8 cellular contexts compared by ENCODE assay signal in genomic region chr20:17571153-17571527, GRCh38. TPM values are rescaled to one million over a fixed set of nuclear protein-coding genes. Genes with fewer than 3 reads are reported as not detected.
DNase-seq lines count a peak whose midpoint lies in the region; ATAC-seq and TF ChIP-seq lines count a peak whose summit lies in the region.

No MANE protein-coding gene starts in this region.

- TF ChIP-seq CTCF in AG10803 (conservative IDR thresholded peaks at IDR 0.05; ENCODE audit: low read length) (no peak), WI38 (IDR thresholded peaks at IDR 0.05; ENCODE audit: low read depth, low read length) (no peak), glutamatergic neuron (IDR thresholded peaks at IDR 0.05; ENCODE audit: partially characterized antibody, unreplicated experiment) (no peak)

- H3K4me3 ChIP-seq in AG10803 (ENCODE audit: low read length) (peak overlapping the region; percentile 63), WI38 (ENCODE audit: low read depth, low read length) (peak overlapping the region; percentile 91)

- peaks cover 29% of the 10 kb centered on the region for H3K4me1 Mint-ChIP-seq in glutamatergic neuron (ENCODE audit: low read depth, unreplicated experiment)
- H3K4me1 Mint-ChIP-seq in stimulated activated naive B cell treated with anti-CD40 and anti-IgM and Interleukin-4, amounts not matched to agents 10 μg/mL and 1 μg/mL and 100 μg/mL, for 72 hours = peaks cover 13 to 18% of the 10 kb centered on the region in 2 donors

- H3K9me3 Mint-ChIP-seq in glutamatergic neuron (ENCODE audit: unreplicated experiment) = peaks cover 8% of the 10 kb centered on the region
- H3K9me3 Mint-ChIP-seq in stimulated activated naive B cell treated with anti-CD40 and anti-IgM and Interleukin-4, amounts not matched to agents 10 μg/mL and 1 μg/mL and 100 μg/mL, for 72 hours = peaks cover 0 to 1% of the 10 kb centered on the region in 2 donors

- peak; percentile 26 for DNase-seq in AG10803 (ENCODE audit: low read depth)
- no peak for DNase-seq in glutamatergic neuron
- no peak for DNase-seq in stimulated activated naive B cell treated with anti-CD40 and anti-IgM and Interleukin-4, amounts not matched to agents 10 μg/mL and 1 μg/mL and 100 μg/mL, for 72 hours
- no peak for DNase-seq in NCI-H526 treated with DMSO at 0.1 percent for 48 hours (lab: John Stamatoyannopoulos, UW)
- no peak for DNase-seq in substantia nigra (lab: John Stamatoyannopoulos, UW)
- DNase-seq in HEK293T (ENCODE audit: extremely low spot score) = no peak

- POLR2A ChIA-PET in HEK293T (lab: Yijun Ruan, JAX) = interaction anchor here (0.7 to 2.0 kb wide), 6 partner anchors 19 to 111 kb away, joined by 3 to 16 read pairs (median 3); partner anchors contain the start of genes BFSP1 and RRBP1

- H3K27ac Mint-ChIP-seq in glutamatergic neuron (ENCODE audit: unreplicated experiment) = peak overlapping the region; percentile 89
- H3K27ac Mint-ChIP-seq in stimulated activated naive B cell treated with anti-CD40 and anti-IgM and Interleukin-4, amounts not matched to agents 10 μg/mL and 1 μg/mL and 100 μg/mL, for 72 hours = peak overlapping the region; percentile 79

- peak overlapping the region; percentile 97 for H3K4me3 Mint-ChIP-seq in glutamatergic neuron (ENCODE audit: unreplicated experiment)
- peak overlapping the region; percentile 85 to 97 for H3K4me3 Mint-ChIP-seq in stimulated activated naive B cell treated with anti-CD40 and anti-IgM and Interleukin-4, amounts not matched to agents 10 μg/mL and 1 μg/mL and 100 μg/mL, for 72 hours

- peaks cover 7% of the 10 kb centered on the region for H3K27me3 Mint-ChIP-seq in glutamatergic neuron (ENCODE audit: unreplicated experiment)
- H3K27me3 Mint-ChIP-seq in stimulated activated naive B cell treated with anti-CD40 and anti-IgM and Interleukin-4, amounts not matched to agents 10 μg/mL and 1 μg/mL and 100 μg/mL, for 72 hours = peaks cover 8 to 12% of the 10 kb centered on the region in 2 donors

- CTCF ChIA-PET in HEK293T (lab: Yijun Ruan, JAX) = interaction anchor here (0.9 to 1.4 kb wide), 3 partner anchors 10 to 34 kb away, joined by 3 to 6 read pairs (median 3); no protein-coding TSS in a partner anchor

- no peaks in the 10 kb centered on the region for H3K36me3 Mint-ChIP-seq in glutamatergic neuron (ENCODE audit: unreplicated experiment)
- H3K36me3 Mint-ChIP-seq in stimulated activated naive B cell treated with anti-CD40 and anti-IgM and Interleukin-4, amounts not matched to agents 10 μg/mL and 1 μg/mL and 100 μg/mL, for 72 hours = peaks cover 0 to 2% of the 10 kb centered on the region in 2 donors

- peak; percentile 36 for ATAC-seq in GM19467 (IDR thresholded peaks at IDR 0.05; ENCODE audit: unreplicated experiment)
- peak; percentile 15 to 28 for ATAC-seq in stimulated activated naive B cell treated with anti-CD40 and anti-IgM and Interleukin-4, amounts not matched to agents 10 μg/mL and 1 μg/mL and 100 μg/mL, for 72 hours (replicated peaks)

- H3K27ac ChIP-seq in substantia nigra (ENCODE audit: low read depth, low read length, poor library complexity, severe bottlenecking) = no peak overlapping the region

TF ChIP-seq in HEK293T, 16 proteins besides CTCF, POLR2A, EP300 and RAD21:
- TF ChIP-seq ELF4 (IDR thresholded peaks at IDR 0.05) (no peak), BHLHE40 (IDR thresholded peaks at IDR 0.05; ENCODE audit: borderline replicate concordance) (no peak), NFRKB (IDR thresholded peaks at IDR 0.05) (no peak), ZNF384 (IDR thresholded peaks at IDR 0.05) (no peak), PKNOX1 (IDR thresholded peaks at IDR 0.05) (no peak), CTBP1 (IDR thresholded peaks at IDR 0.05; ENCODE audit: borderline replicate concordance) (no peak), FOXM1 (IDR thresholded peaks at IDR 0.05; ENCODE audit: borderline replicate concordance) (no peak), FOXA1 (IDR thresholded peaks at IDR 0.05) (no peak), FOXK2 (IDR thresholded peaks at IDR 0.05) (no peak), L3MBTL2 (conservative IDR thresholded peaks at IDR 0.05) (no peak), LEF1 (IDR thresholded peaks at IDR 0.05; ENCODE audit: borderline replicate concordance) (no peak), TARDBP (IDR thresholded peaks at IDR 0.05) (no peak), ARNT (IDR thresholded peaks at IDR 0.05) (no peak), HDGF (IDR thresholded peaks at IDR 0.05; ENCODE audit: borderline replicate concordance) (no peak), SP1 (IDR thresholded peaks at IDR 0.05) (no peak), SUZ12 (IDR thresholded peaks at IDR 0.05) (no peak)

RNA-seq across cellular contexts. Expression of gene DSTN, which starts 1.3 kb away (rescaled TPM):
- 233 TPM for total RNA-seq in glutamatergic neuron (ENCODE audit: unreplicated experiment)

RNA-seq across cellular contexts. Expression of gene BFSP1, which starts 40.0 kb away (rescaled TPM):
- total RNA-seq in glutamatergic neuron (ENCODE audit: unreplicated experiment) = 0.69 TPM
